Comparison of ENCODE assay signal across 1 cellular context in the genomic region with DNA sequence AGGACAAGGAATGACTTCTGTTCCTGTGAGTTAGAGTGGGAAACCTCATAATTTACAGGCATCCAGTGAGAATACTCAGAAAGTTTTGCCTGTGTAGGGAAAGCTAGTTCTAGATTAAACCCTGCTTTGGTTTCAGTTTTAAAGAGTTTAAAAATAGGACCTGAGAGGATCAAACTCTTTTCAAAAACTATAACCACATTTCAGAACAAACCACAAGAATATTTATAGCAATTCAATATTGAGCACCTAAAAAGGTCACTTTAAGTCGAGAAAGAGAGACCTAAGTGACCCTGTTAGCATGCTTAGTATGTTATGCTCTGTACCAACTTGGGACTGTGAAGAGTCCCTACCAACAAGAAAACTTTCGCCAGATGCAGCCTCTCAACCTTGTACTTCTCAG.
TF ChIP-seq lines count a peak whose summit lies in the region.

No MANE protein-coding gene starts in this region.

TF ChIP-seq in GM12878, 131 proteins besides CTCF, POLR2A, EP300 and RAD21:
- TF ChIP-seq, protein P1, sequence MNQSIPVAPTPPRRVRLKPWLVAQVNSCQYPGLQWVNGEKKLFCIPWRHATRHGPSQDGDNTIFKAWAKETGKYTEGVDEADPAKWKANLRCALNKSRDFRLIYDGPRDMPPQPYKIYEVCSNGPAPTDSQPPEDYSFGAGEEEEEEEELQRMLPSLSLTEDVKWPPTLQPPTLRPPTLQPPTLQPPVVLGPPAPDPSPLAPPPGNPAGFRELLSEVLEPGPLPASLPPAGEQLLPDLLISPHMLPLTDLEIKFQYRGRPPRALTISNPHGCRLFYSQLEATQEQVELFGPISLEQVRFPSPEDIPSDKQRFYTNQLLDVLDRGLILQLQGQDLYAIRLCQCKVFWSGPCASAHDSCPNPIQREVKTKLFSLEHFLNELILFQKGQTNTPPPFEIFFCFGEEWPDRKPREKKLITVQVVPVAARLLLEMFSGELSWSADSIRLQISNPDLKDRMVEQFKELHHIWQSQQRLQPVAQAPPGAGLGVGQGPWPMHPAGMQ (IDR thresholded peaks at IDR 0.05; ENCODE audit: borderline replicate concordance), result no peak
- TF ChIP-seq CBFB (IDR thresholded peaks at IDR 0.05; ENCODE audit: low read depth) (no peak), ZNF622 (IDR thresholded peaks at IDR 0.05) (no peak), STAT1 (conservative IDR thresholded peaks at IDR 0.05) (no peak), ZSCAN29 (IDR thresholded peaks at IDR 0.05) (no peak), SUZ12 (IDR thresholded peaks at IDR 0.05; ENCODE audit: unreplicated experiment) (no peak), CHD4 (IDR thresholded peaks at IDR 0.05) (no peak), ATF7 (IDR thresholded peaks at IDR 0.05; ENCODE audit: low read depth) (no peak), ZNF274 (IDR thresholded peaks at IDR 0.05; ENCODE audit: insufficient read depth, insufficient read length) (no peak), POLR2AphosphoS2 (IDR thresholded peaks at IDR 0.05; ENCODE audit: low read depth, low read length) (no peak), NBN (IDR thresholded peaks at IDR 0.05) (no peak), SMARCA5 (IDR thresholded peaks at IDR 0.05) (no peak), KLF5 (IDR thresholded peaks at IDR 0.05; ENCODE audit: partially characterized antibody) (no peak), CHD2 (IDR thresholded peaks at IDR 0.05; ENCODE audit: borderline replicate concordance, low read depth, low read length) (no peak), CBX3 (IDR thresholded peaks at IDR 0.05; ENCODE audit: borderline replicate concordance, low read depth) (no peak)
- TF ChIP-seq, protein P2, sequence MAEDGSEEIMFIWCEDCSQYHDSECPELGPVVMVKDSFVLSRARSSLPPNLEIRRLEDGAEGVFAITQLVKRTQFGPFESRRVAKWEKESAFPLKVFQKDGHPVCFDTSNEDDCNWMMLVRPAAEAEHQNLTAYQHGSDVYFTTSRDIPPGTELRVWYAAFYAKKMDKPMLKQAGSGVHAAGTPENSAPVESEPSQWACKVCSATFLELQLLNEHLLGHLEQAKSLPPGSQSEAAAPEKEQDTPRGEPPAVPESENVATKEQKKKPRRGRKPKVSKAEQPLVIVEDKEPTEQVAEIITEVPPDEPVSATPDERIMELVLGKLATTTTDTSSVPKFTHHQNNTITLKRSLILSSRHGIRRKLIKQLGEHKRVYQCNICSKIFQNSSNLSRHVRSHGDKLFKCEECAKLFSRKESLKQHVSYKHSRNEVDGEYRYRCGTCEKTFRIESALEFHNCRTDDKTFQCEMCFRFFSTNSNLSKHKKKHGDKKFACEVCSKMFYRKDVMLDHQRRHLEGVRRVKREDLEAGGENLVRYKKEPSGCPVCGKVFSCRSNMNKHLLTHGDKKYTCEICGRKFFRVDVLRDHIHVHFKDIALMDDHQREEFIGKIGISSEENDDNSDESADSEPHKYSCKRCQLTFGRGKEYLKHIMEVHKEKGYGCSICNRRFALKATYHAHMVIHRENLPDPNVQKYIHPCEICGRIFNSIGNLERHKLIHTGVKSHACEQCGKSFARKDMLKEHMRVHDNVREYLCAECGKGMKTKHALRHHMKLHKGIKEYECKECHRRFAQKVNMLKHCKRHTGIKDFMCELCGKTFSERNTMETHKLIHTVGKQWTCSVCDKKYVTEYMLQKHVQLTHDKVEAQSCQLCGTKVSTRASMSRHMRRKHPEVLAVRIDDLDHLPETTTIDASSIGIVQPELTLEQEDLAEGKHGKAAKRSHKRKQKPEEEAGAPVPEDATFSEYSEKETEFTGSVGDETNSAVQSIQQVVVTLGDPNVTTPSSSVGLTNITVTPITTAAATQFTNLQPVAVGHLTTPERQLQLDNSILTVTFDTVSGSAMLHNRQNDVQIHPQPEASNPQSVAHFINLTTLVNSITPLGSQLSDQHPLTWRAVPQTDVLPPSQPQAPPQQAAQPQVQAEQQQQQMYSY (CRISPR knock-in tag; IDR thresholded peaks at IDR 0.05), result no peak
- TF ChIP-seq, protein P3, sequence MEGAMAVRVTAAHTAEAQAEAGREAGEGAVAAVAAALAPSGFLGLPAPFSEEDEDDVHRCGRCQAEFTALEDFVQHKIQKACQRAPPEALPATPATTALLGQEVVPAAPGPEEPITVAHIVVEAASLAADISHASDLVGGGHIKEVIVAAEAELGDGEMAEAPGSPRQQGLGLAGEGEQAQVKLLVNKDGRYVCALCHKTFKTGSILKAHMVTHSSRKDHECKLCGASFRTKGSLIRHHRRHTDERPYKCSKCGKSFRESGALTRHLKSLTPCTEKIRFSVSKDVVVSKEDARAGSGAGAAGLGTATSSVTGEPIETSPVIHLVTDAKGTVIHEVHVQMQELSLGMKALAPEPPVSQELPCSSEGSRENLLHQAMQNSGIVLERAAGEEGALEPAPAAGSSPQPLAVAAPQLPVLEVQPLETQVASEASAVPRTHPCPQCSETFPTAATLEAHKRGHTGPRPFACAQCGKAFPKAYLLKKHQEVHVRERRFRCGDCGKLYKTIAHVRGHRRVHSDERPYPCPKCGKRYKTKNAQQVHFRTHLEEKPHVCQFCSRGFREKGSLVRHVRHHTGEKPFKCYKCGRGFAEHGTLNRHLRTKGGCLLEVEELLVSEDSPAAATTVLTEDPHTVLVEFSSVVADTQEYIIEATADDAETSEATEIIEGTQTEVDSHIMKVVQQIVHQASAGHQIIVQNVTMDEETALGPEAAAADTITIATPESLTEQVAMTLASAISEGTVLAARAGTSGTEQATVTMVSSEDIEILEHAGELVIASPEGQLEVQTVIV (IDR thresholded peaks at IDR 0.05; ENCODE audit: borderline replicate concordance, partially characterized antibody), result no peak
- TF ChIP-seq, protein P4, sequence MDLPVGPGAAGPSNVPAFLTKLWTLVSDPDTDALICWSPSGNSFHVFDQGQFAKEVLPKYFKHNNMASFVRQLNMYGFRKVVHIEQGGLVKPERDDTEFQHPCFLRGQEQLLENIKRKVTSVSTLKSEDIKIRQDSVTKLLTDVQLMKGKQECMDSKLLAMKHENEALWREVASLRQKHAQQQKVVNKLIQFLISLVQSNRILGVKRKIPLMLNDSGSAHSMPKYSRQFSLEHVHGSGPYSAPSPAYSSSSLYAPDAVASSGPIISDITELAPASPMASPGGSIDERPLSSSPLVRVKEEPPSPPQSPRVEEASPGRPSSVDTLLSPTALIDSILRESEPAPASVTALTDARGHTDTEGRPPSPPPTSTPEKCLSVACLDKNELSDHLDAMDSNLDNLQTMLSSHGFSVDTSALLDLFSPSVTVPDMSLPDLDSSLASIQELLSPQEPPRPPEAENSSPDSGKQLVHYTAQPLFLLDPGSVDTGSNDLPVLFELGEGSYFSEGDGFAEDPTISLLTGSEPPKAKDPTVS (IDR thresholded peaks at IDR 0.05; ENCODE audit: low read depth, low read length), result no peak
- TF ChIP-seq, protein P5, sequence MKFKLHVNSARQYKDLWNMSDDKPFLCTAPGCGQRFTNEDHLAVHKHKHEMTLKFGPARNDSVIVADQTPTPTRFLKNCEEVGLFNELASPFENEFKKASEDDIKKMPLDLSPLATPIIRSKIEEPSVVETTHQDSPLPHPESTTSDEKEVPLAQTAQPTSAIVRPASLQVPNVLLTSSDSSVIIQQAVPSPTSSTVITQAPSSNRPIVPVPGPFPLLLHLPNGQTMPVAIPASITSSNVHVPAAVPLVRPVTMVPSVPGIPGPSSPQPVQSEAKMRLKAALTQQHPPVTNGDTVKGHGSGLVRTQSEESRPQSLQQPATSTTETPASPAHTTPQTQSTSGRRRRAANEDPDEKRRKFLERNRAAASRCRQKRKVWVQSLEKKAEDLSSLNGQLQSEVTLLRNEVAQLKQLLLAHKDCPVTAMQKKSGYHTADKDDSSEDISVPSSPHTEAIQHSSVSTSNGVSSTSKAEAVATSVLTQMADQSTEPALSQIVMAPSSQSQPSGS (IDR thresholded peaks at IDR 0.05; ENCODE audit: low read length), result no peak
- TF ChIP-seq, protein P6, sequence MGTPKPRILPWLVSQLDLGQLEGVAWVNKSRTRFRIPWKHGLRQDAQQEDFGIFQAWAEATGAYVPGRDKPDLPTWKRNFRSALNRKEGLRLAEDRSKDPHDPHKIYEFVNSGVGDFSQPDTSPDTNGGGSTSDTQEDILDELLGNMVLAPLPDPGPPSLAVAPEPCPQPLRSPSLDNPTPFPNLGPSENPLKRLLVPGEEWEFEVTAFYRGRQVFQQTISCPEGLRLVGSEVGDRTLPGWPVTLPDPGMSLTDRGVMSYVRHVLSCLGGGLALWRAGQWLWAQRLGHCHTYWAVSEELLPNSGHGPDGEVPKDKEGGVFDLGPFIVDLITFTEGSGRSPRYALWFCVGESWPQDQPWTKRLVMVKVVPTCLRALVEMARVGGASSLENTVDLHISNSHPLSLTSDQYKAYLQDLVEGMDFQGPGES (IDR thresholded peaks at IDR 0.05), result no peak
